16 cellular contexts compared by ENCODE assay signal in genomic region chr4:140367738-140368137, GRCh38. TPM values are rescaled to one million over a fixed set of nuclear protein-coding genes. Genes with fewer than 3 reads are reported as not detected.
DNase-seq lines count a peak whose midpoint lies in the region; ATAC-seq and TF ChIP-seq lines count a peak whose summit lies in the region.
"Had no signal": no experiment of that assay in that cellular context is flagged by ENCODE, and none has a peak within 500 bp of the region (broad histone marks: within the 10 kb centered on the region; RNA-seq: fewer than 3 reads in every experiment).

No MANE protein-coding gene starts in this region.

- TF ChIP-seq CTCF in HFFc6 (IDR thresholded peaks at IDR 0.05): no peak
- TF ChIP-seq CTCF in fibroblast of the aortic adventitia (IDR thresholded peaks at IDR 0.05; ENCODE audit: insufficient read depth, low read length): no peak

- peaks cover 2% of the 10 kb centered on the region for H3K27me3 Mint-ChIP-seq in HFFc6 (ENCODE audit: insufficient read depth)
- H3K27me3 Mint-ChIP-seq in stimulated activated memory B cell treated with anti-CD40 and anti-IgM and Interleukin-4, amounts not matched to agents 10 μg/mL and 1 μg/mL and 100 μg/mL, for 72 hours: no peaks in the 10 kb centered on the region
- H3K27me3 Mint-ChIP-seq: activated naive CD8-positive, alpha-beta T cell treated with anti-CD3 and anti-CD28 coated beads, Interleukin-2, amount 50 U/mL, for 24 hours had no signal

- peak overlapping the region; percentile 41; the same call in 1 of the 2 replicates for H3K4me3 Mint-ChIP-seq in HFFc6
- no peak overlapping the region for H3K4me3 Mint-ChIP-seq in stimulated activated memory B cell treated with anti-CD40 and anti-IgM and Interleukin-4, amounts not matched to agents 10 μg/mL and 1 μg/mL and 100 μg/mL, for 72 hours
- H3K4me3 Mint-ChIP-seq: activated naive CD8-positive, alpha-beta T cell treated with anti-CD3 and anti-CD28 coated beads, Interleukin-2, amount 50 U/mL, for 24 hours had no signal

- ATAC-seq in SK-N-SH treated with all-trans-retinoic acid at 6 μM for 48 hours: peak; percentile 36; the same call in 2 of the 3 replicates
- no peak for ATAC-seq in stimulated activated memory B cell treated with anti-CD40 and anti-IgM and Interleukin-4, amounts not matched to agents 10 μg/mL and 1 μg/mL and 100 μg/mL, for 72 hours
- ATAC-seq: activated naive CD8-positive, alpha-beta T cell treated with anti-CD3 and anti-CD28 coated beads, Interleukin-2, amount 50 U/mL, for 24 hours; heart left ventricle had no signal

- no peaks in the 10 kb centered on the region for H3K36me3 ChIP-seq in ACC112 (ENCODE audit: insufficient read depth, low read length)
- H3K36me3 ChIP-seq: heart left ventricle had no signal

- H3K4me1 ChIP-seq in ACC112 (ENCODE audit: control insufficient read depth, insufficient read depth, low read length, unreplicated experiment): peaks cover 23% of the 10 kb centered on the region

- H3K4me3 ChIP-seq in ACC112 (ENCODE audit: low read depth, low read length) (peak overlapping the region; percentile 18; the same call in 1 of the 2 replicates), fibroblast of the aortic adventitia (ENCODE audit: low read depth, low read length) (no peak overlapping the region)
- H3K4me3 ChIP-seq: heart left ventricle, skin epidermis had no signal

- DNase-seq in HFFc6: peak; percentile 46
- peak; percentile 57 for DNase-seq in fibroblast of the aortic adventitia (ENCODE audit: low read depth)
- no peak for DNase-seq in NCI-H82 (lab: John Stamatoyannopoulos, UW)
- no peak for DNase-seq in DMS114 treated with DMSO at 0.1 percent for 48 hours (lab: John Stamatoyannopoulos, UW; ENCODE audit: unreplicated experiment)
- DNase-seq in NCI-H82 treated with DMSO at 0.1 percent for 48 hours (lab: John Stamatoyannopoulos, UW; ENCODE audit: unreplicated experiment): no peak
- DNase-seq: activated CD4-positive, alpha-beta T cell treated with anti-CD3 and anti-CD28 coated beads, Interleukin-2, amount 50 U/mL, for 48 hours; activated naive CD8-positive, alpha-beta T cell treated with anti-CD3 and anti-CD28 coated beads, Interleukin-2, amount 50 U/mL, for 24 hours; activated T-cell treated with anti-CD3 and anti-CD28 coated beads, Interleukin-2, amount 50 U/mL, for 48 hours; Caco-2; heart left ventricle; NCI-H146; NCI-H446 treated with DMSO at 0.1 percent for 48 hours had no signal

- H3K27ac ChIP-seq in ACC112 (ENCODE audit: low read depth, low read length): peak overlapping the region; percentile 38; the same call in 1 of the 2 replicates
- H3K27ac ChIP-seq: heart left ventricle, skin epidermis had no signal

- H3K27me3 ChIP-seq in ACC112 (ENCODE audit: insufficient read depth, low read length): no peaks in the 10 kb centered on the region
- H3K27me3 ChIP-seq: heart left ventricle had no signal

- H3K79me2 ChIP-seq in ACC112 (ENCODE audit: control insufficient read depth, insufficient read depth, low read length, unreplicated experiment): no peaks in the 10 kb centered on the region

- no peaks in the 10 kb centered on the region for H3K9me3 Mint-ChIP-seq in HFFc6
- no peaks in the 10 kb centered on the region for H3K9me3 Mint-ChIP-seq in stimulated activated memory B cell treated with anti-CD40 and anti-IgM and Interleukin-4, amounts not matched to agents 10 μg/mL and 1 μg/mL and 100 μg/mL, for 72 hours
- H3K9me3 Mint-ChIP-seq: activated naive CD8-positive, alpha-beta T cell treated with anti-CD3 and anti-CD28 coated beads, Interleukin-2, amount 50 U/mL, for 24 hours had no signal

- H3K4me1 Mint-ChIP-seq in HFFc6 (ENCODE audit: low read depth): peaks cover 40% of the 10 kb centered on the region
- peaks cover 9% of the 10 kb centered on the region for H3K4me1 Mint-ChIP-seq in stimulated activated memory B cell treated with anti-CD40 and anti-IgM and Interleukin-4, amounts not matched to agents 10 μg/mL and 1 μg/mL and 100 μg/mL, for 72 hours

- peak overlapping the region; percentile 76 for H3K27ac Mint-ChIP-seq in HFFc6
- no peak overlapping the region for H3K27ac Mint-ChIP-seq in stimulated activated memory B cell treated with anti-CD40 and anti-IgM and Interleukin-4, amounts not matched to agents 10 μg/mL and 1 μg/mL and 100 μg/mL, for 72 hours
- H3K27ac Mint-ChIP-seq: activated naive CD8-positive, alpha-beta T cell treated with anti-CD3 and anti-CD28 coated beads, Interleukin-2, amount 50 U/mL, for 24 hours had no signal

- peak overlapping the region; percentile 49 for H2AFZ ChIP-seq in ACC112 (ENCODE audit: low read length, unreplicated experiment)

- H3K36me3 Mint-ChIP-seq in HFFc6 (ENCODE audit: low read depth): no peaks in the 10 kb centered on the region
- H3K36me3 Mint-ChIP-seq in stimulated activated memory B cell treated with anti-CD40 and anti-IgM and Interleukin-4, amounts not matched to agents 10 μg/mL and 1 μg/mL and 100 μg/mL, for 72 hours: no peaks in the 10 kb centered on the region

TF ChIP-seq in SK-N-SH treated with all-trans-retinoic acid at 6 μM for 48 hours, 23 proteins besides CTCF, POLR2A, EP300 and RAD21:
- no peak for TF ChIP-seq ZFP30 (CRISPR knock-in tag; IDR thresholded peaks at IDR 0.05)
- TF ChIP-seq TCF4 (CRISPR knock-in tag; IDR thresholded peaks at IDR 0.05; ENCODE audit: borderline replicate concordance): no peak
- TF ChIP-seq RARB (CRISPR knock-in tag; IDR thresholded peaks at IDR 0.05): no peak
- no peak for TF ChIP-seq BACH2 (CRISPR knock-in tag; IDR thresholded peaks at IDR 0.05; ENCODE audit: borderline replicate concordance)
- no peak for TF ChIP-seq CSRNP3 (CRISPR knock-in tag; IDR thresholded peaks at IDR 0.05)
- no peak for TF ChIP-seq ZFP3 (CRISPR knock-in tag; IDR thresholded peaks at IDR 0.05)
- TF ChIP-seq SNAI2 (CRISPR knock-in tag; IDR thresholded peaks at IDR 0.05): no peak
- TF ChIP-seq GLIS3 (CRISPR knock-in tag; IDR thresholded peaks at IDR 0.05): no peak

RNA-seq across cellular contexts. Expression of gene SCOC, which starts 5.7 kb away (rescaled TPM):
- 10 to 100 TPM; 57.9 to 73.6 (median 68.3) TPM for total RNA-seq in HFFc6 (2021; fragmentation: NEBNext Ultra II Directional; extraction: Animal tissue kit (Norgen Biotek cat#: 25700))
- total RNA-seq in fibroblast of the aortic adventitia (ENCODE audit: low replicate concordance): 30.9 and 92.7 TPM in 2 replicates

RNA-seq across cellular contexts. Expression of gene CLGN, which starts 59.7 kb away (rescaled TPM):
- total RNA-seq in HFFc6 (2021; fragmentation: NEBNext Ultra II Directional; extraction: Animal tissue kit (Norgen Biotek cat#: 25700)): under 1 TPM; 0.06 to 0.57 (median 0.24) TPM
- total RNA-seq in fibroblast of the aortic adventitia (ENCODE audit: low replicate concordance): 4.1 and 19.3 TPM in 2 replicates

Comparison
In these comparisons a context has a peak if more than half of its experiments do, and no peak if none do; other contexts are left out.
1. DNase-seq: peak in HFFc6 (single experiment) and fibroblast of the aortic adventitia (single experiment); none in NCI-H82 (single experiment), DMS114 treated with DMSO at 0.1 percent for 48 hours (single experiment) and NCI-H82 treated with DMSO at 0.1 percent for 48 hours (single experiment).